In the genomic region with DNA sequence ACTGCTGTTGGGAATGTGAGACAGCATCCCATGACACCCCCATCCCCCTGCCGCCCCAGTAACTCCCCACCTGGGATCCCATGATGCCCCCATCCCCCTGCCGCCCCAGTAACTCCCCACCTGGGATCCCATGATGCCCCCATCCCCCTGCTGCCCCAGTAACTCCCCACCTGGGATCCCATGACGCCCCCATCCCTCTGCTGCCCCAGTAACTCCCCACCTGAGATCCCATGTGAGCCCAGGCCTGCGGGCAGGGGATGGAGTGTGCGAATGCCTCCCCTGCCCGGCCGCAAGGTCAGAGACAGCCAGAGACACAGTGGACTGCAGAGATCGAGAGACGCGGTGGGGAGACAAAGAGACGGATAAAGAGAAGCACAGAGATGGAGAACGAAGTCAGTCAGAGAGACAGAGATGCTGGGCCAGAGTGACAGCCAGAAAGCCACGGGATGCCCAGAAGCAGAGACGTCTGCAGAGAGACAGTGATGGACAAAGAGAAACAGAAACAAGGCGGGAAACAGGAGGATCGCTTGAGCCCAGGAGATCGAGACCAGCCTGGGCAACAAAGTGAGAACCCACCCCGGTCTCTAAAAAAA, we compare ENCODE assay signal across 10 cellular contexts. TPM values are rescaled to one million over a fixed set of nuclear protein-coding genes. Genes with fewer than 3 reads are reported as not detected.
DNase-seq lines count a peak whose midpoint lies in the region; ATAC-seq and TF ChIP-seq lines count a peak whose summit lies in the region.
"Had no signal": no experiment of that assay in that cellular context is flagged by ENCODE, and none has a peak within 500 bp of the region (broad histone marks: within the 10 kb centered on the region; RNA-seq: fewer than 3 reads in every experiment).

No MANE protein-coding gene starts in this region.

- peaks cover 0 to 6% (median 0%) of the 10 kb centered on the region in 7 donors for H3K9me3 Mint-ChIP-seq in CD14-positive monocyte
- H3K9me3 Mint-ChIP-seq in IgD-negative memory B cell: no peaks in the 10 kb centered on the region
- no peaks in the 10 kb centered on the region for H3K9me3 Mint-ChIP-seq in activated naive CD8-positive, alpha-beta T cell (ENCODE audit: low read depth)
- H3K9me3 Mint-ChIP-seq in natural killer cell: no peaks in the 10 kb centered on the region

- peaks cover 22 to 39% of the 10 kb centered on the region in 2 donors for H3K36me3 Mint-ChIP-seq in CD14-positive monocyte
- H3K36me3 Mint-ChIP-seq in IgD-negative memory B cell: peaks cover 2% of the 10 kb centered on the region
- no peaks in the 10 kb centered on the region for H3K36me3 Mint-ChIP-seq in activated naive CD8-positive, alpha-beta T cell
- H3K36me3 Mint-ChIP-seq in natural killer cell: no peaks in the 10 kb centered on the region

- TF ChIP-seq CTCF in CD14-positive monocyte (IDR thresholded peaks at IDR 0.05) (no peak), natural killer cell (IDR thresholded peaks at IDR 0.05) (no peak)

- DNase-seq in CD14-positive monocyte (ENCODE audit: low spot score) (no peak), natural killer cell (no peak), DMS 273 (lab: John Stamatoyannopoulos, UW; ENCODE audit: unreplicated experiment) (no peak), NCI-H2081 (lab: John Stamatoyannopoulos, UW) (no peak), OCI-M2 (lab: John Stamatoyannopoulos, UW; ENCODE audit: unreplicated experiment) (no peak)
- DNase-seq: activated CD4-positive, alpha-beta T cell treated with anti-CD3 and anti-CD28 coated beads, Interleukin-2, amount 50 U/mL, for 4 hours; body of pancreas had no signal

- H3K27ac Mint-ChIP-seq in CD14-positive monocyte (peak overlapping the region; percentile 93 to 99 (median 98)), IgD-negative memory B cell (peak overlapping the region; percentile 93 to 98 (median 98)), natural killer cell (peak overlapping the region; percentile 95 to 98)
- H3K27ac Mint-ChIP-seq in activated naive CD8-positive, alpha-beta T cell: peak overlapping the region; percentile 99

- H3K27me3 Mint-ChIP-seq in CD14-positive monocyte (ENCODE audit: low read depth in 3 of 3) (peaks cover 0 to 7% (median 2%) of the 10 kb centered on the region in 3 donors), IgD-negative memory B cell (no peaks in the 10 kb centered on the region), natural killer cell (ENCODE audit: low read depth in 2 of 2) (no peaks in the 10 kb centered on the region)
- H3K27me3 Mint-ChIP-seq in activated naive CD8-positive, alpha-beta T cell: no peaks in the 10 kb centered on the region

- peaks cover 73% of the 10 kb centered on the region for H3K4me1 Mint-ChIP-seq in CD14-positive monocyte
- peaks cover 14 to 21% (median 15%) of the 10 kb centered on the region in 3 donors for H3K4me1 Mint-ChIP-seq in IgD-negative memory B cell
- H3K4me1 Mint-ChIP-seq in activated naive CD8-positive, alpha-beta T cell (ENCODE audit: low read depth): peaks cover 63% of the 10 kb centered on the region
- H3K4me1 Mint-ChIP-seq in natural killer cell: peaks cover 46 to 70% of the 10 kb centered on the region in 2 donors

- intact Hi-C loops in CD14-positive monocyte (cut with micrococcal nuclease): loop anchor here in 1 of 2 donors (5.0 kb wide), 1 partner anchor 140 kb away; a partner anchor contains a TSS
- intact Hi-C loops in natural killer cell (cut with micrococcal nuclease): loop anchor here (10.0 kb wide), 1 partner anchor 287 kb away; a partner anchor contains a TSS

- ATAC-seq in natural killer cell (no peak), GM18519 (IDR thresholded peaks at IDR 0.05; ENCODE audit: low FRiP score, unreplicated experiment) (no peak)
- ATAC-seq: body of pancreas had no signal

- H3K4me3 Mint-ChIP-seq in CD14-positive monocyte (peak overlapping the region; percentile 99 to 100), IgD-negative memory B cell (peak overlapping the region; percentile 93 to 100 (median 97)), natural killer cell (peak overlapping the region; percentile 98)
- H3K4me3 Mint-ChIP-seq in activated naive CD8-positive, alpha-beta T cell: peak overlapping the region; percentile 92

RNA-seq across cellular contexts. Expression of a gene that starts 1.0 kb away (rescaled TPM):
- 10 to 100 TPM; 11.5 to 20.5 TPM for polyA plus RNA-seq in CD14-positive monocyte
- polyA plus RNA-seq in IgD-negative memory B cell: 76.1 TPM
- total RNA-seq in natural killer cell: 10 to 100 TPM; 42.8 to 86.8 (median 56.6) TPM

RNA-seq across cellular contexts. Expression of a gene that starts 8.4 kb away (rescaled TPM):
- 10 to 100 TPM; 24.9 to 26.4 TPM for polyA plus RNA-seq in CD14-positive monocyte
- 65.3 TPM for polyA plus RNA-seq in IgD-negative memory B cell
- total RNA-seq in natural killer cell: 100 to 1,000 TPM; 181 to 207 (median 188) TPM

RNA-seq across cellular contexts. Expression of a gene that starts 25.2 kb away (rescaled TPM):
- 10 to 100 TPM; 21.3 to 25.2 TPM for polyA plus RNA-seq in CD14-positive monocyte
- 51.4 TPM for polyA plus RNA-seq in IgD-negative memory B cell
- total RNA-seq in natural killer cell: 100 to 1,000 TPM in 2 of 3 donors, 10 to 100 TPM in 1; 99.1 to 108 (median 107) TPM

RNA-seq across cellular contexts. Expression of a gene that starts 42.4 kb away (rescaled TPM):
- polyA plus RNA-seq in CD14-positive monocyte: 10 to 100 TPM; 57.4 to 60.0 TPM
- polyA plus RNA-seq in IgD-negative memory B cell: 22.4 TPM
- 10 to 100 TPM; 20.9 to 27.8 (median 23.7) TPM for total RNA-seq in natural killer cell
